ENCODE assay signal across 1 cellular context in the genomic region with DNA sequence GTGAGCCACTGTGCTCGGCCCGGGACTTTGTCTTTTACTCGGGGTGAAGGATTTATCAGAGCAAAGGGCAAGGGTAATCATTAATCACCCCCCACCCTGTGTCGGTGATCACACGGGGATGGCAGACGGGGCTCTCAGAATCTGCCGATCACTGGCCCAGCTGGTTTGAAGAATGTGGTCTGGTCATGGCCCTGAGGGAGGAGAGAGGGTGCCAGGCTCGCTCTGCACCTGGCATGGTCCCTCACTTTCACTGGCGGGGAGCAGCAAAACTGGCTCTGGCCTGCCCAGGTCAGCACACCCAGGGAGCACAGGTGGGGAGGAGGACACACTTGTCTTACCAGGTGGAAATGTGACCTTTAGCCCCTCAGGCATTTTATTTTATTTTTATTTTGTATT.
A peak's percentile ranks its signal among the peaks of the same experiment; 100 is the strongest.
TF ChIP-seq lines count a peak whose summit lies in the region.

No MANE protein-coding gene starts in this region.

TF ChIP-seq in HepG2, 621 proteins besides CTCF, POLR2A, EP300 and RAD21:
- TF ChIP-seq PPARG (CRISPR knock-in tag; conservative IDR thresholded peaks at IDR 0.05) (peak; percentile 39; the same call in 1 of the 2 replicates), HNF4A (CRISPR knock-in tag; IDR thresholded peaks at IDR 0.05) (peak; percentile 38; the same call in 1 of the 2 replicates), PHB2 (IDR thresholded peaks at IDR 0.05; ENCODE audit: partially characterized antibody) (no peak), SRY (CRISPR knock-in tag; IDR thresholded peaks at IDR 0.05) (no peak), SALL1 (CRISPR knock-in tag; IDR thresholded peaks at IDR 0.05) (peak; percentile 37; the same call in 1 of the 2 replicates), ZSCAN25 (CRISPR knock-in tag; IDR thresholded peaks at IDR 0.05) (0 out of 2 replicates have a peak, but pooled peaks have one; percentile 27), HNF1A (IDR thresholded peaks at IDR 0.05; ENCODE audit: low read depth) (0 out of 2 replicates have a peak, but pooled peaks have one; percentile 46), HNF1A (CRISPR knock-in tag; IDR thresholded peaks at IDR 0.05; ENCODE audit: borderline replicate concordance) (peak; percentile 43; the same call in 1 of the 2 replicates), NFKB2 (CRISPR knock-in tag; IDR thresholded peaks at IDR 0.05; ENCODE audit: borderline replicate concordance) (no peak), ZNF317 (CRISPR knock-in tag; IDR thresholded peaks at IDR 0.05) (no peak), ZNF263 (CRISPR knock-in tag; IDR thresholded peaks at IDR 0.05) (peak; percentile 82), HOXA3 (CRISPR knock-in tag; IDR thresholded peaks at IDR 0.05) (0 out of 2 replicates have a peak, but pooled peaks have one; percentile 15), HNF4G (IDR thresholded peaks at IDR 0.05; ENCODE audit: borderline replicate concordance, low read depth, low read length) (peak; percentile 40; the same call in 1 of the 2 replicates), HNF4G (CRISPR knock-in tag; IDR thresholded peaks at IDR 0.05; ENCODE audit: borderline replicate concordance, low read depth) (no peak)
- TF ChIP-seq, protein P1, sequence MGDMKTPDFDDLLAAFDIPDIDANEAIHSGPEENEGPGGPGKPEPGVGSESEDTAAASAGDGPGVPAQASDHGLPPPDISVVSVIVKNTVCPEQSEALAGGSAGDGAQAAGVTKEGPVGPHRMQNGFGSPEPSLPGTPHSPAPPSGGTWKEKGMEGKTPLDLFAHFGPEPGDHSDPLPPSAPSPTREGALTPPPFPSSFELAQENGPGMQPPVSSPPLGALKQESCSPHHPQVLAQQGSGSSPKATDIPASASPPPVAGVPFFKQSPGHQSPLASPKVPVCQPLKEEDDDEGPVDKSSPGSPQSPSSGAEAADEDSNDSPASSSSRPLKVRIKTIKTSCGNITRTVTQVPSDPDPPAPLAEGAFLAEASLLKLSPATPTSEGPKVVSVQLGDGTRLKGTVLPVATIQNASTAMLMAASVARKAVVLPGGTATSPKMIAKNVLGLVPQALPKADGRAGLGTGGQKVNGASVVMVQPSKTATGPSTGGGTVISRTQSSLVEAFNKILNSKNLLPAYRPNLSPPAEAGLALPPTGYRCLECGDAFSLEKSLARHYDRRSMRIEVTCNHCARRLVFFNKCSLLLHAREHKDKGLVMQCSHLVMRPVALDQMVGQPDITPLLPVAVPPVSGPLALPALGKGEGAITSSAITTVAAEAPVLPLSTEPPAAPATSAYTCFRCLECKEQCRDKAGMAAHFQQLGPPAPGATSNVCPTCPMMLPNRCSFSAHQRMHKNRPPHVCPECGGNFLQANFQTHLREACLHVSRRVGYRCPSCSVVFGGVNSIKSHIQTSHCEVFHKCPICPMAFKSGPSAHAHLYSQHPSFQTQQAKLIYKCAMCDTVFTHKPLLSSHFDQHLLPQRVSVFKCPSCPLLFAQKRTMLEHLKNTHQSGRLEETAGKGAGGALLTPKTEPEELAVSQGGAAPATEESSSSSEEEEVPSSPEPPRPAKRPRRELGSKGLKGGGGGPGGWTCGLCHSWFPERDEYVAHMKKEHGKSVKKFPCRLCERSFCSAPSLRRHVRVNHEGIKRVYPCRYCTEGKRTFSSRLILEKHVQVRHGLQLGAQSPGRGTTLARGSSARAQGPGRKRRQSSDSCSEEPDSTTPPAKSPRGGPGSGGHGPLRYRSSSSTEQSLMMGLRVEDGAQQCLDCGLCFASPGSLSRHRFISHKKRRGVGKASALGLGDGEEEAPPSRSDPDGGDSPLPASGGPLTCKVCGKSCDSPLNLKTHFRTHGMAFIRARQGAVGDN (CRISPR knock-in tag; IDR thresholded peaks at IDR 0.05), result peak; percentile 26; the same call in 1 of the 2 replicates
- TF ChIP-seq, protein P2, sequence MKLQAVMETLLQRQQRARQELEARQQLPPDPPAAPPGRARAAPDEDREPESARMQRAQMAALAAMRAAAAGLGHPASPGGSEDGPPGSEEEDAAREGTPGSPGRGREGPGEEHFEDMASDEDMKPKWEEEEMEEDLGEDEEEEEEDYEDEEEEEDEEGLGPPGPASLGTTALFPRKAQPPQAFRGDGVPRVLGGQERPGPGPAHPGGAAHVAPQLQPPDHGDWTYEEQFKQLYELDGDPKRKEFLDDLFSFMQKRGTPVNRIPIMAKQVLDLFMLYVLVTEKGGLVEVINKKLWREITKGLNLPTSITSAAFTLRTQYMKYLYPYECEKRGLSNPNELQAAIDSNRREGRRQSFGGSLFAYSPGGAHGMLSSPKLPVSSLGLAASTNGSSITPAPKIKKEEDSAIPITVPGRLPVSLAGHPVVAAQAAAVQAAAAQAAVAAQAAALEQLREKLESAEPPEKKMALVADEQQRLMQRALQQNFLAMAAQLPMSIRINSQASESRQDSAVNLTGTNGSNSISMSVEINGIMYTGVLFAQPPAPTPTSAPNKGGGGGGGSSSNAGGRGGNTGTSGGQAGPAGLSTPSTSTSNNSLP (IDR thresholded peaks at IDR 0.05; ENCODE audit: low read depth, low read length), result 0 out of 2 replicates have a peak, but pooled peaks have one; percentile 17
- TF ChIP-seq, protein P3, sequence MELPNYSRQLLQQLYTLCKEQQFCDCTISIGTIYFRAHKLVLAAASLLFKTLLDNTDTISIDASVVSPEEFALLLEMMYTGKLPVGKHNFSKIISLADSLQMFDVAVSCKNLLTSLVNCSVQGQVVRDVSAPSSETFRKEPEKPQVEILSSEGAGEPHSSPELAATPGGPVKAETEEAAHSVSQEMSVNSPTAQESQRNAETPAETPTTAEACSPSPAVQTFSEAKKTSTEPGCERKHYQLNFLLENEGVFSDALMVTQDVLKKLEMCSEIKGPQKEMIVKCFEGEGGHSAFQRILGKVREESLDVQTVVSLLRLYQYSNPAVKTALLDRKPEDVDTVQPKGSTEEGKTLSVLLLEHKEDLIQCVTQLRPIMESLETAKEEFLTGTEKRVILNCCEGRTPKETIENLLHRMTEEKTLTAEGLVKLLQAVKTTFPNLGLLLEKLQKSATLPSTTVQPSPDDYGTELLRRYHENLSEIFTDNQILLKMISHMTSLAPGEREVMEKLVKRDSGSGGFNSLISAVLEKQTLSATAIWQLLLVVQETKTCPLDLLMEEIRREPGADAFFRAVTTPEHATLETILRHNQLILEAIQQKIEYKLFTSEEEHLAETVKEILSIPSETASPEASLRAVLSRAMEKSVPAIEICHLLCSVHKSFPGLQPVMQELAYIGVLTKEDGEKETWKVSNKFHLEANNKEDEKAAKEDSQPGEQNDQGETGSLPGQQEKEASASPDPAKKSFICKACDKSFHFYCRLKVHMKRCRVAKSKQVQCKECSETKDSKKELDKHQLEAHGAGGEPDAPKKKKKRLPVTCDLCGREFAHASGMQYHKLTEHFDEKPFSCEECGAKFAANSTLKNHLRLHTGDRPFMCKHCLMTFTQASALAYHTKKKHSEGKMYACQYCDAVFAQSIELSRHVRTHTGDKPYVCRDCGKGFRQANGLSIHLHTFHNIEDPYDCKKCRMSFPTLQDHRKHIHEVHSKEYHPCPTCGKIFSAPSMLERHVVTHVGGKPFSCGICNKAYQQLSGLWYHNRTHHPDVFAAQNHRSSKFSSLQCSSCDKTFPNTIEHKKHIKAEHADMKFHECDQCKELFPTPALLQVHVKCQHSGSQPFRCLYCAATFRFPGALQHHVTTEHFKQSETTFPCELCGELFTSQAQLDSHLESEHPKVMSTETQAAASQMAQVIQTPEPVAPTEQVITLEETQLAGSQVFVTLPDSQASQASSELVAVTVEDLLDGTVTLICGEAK (IDR thresholded peaks at IDR 0.05), result no peak
- TF ChIP-seq, protein P3 (CRISPR knock-in tag; IDR thresholded peaks at IDR 0.05), result 0 out of 2 replicates have a peak, but pooled peaks have one; percentile 12
- TF ChIP-seq, protein P4, sequence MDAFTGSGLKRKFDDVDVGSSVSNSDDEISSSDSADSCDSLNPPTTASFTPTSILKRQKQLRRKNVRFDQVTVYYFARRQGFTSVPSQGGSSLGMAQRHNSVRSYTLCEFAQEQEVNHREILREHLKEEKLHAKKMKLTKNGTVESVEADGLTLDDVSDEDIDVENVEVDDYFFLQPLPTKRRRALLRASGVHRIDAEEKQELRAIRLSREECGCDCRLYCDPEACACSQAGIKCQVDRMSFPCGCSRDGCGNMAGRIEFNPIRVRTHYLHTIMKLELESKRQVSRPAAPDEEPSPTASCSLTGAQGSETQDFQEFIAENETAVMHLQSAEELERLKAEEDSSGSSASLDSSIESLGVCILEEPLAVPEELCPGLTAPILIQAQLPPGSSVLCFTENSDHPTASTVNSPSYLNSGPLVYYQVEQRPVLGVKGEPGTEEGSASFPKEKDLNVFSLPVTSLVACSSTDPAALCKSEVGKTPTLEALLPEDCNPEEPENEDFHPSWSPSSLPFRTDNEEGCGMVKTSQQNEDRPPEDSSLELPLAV (CRISPR knock-in tag; conservative IDR thresholded peaks at IDR 0.05; ENCODE audit: low read depth), result no peak
- TF ChIP-seq, protein P5, sequence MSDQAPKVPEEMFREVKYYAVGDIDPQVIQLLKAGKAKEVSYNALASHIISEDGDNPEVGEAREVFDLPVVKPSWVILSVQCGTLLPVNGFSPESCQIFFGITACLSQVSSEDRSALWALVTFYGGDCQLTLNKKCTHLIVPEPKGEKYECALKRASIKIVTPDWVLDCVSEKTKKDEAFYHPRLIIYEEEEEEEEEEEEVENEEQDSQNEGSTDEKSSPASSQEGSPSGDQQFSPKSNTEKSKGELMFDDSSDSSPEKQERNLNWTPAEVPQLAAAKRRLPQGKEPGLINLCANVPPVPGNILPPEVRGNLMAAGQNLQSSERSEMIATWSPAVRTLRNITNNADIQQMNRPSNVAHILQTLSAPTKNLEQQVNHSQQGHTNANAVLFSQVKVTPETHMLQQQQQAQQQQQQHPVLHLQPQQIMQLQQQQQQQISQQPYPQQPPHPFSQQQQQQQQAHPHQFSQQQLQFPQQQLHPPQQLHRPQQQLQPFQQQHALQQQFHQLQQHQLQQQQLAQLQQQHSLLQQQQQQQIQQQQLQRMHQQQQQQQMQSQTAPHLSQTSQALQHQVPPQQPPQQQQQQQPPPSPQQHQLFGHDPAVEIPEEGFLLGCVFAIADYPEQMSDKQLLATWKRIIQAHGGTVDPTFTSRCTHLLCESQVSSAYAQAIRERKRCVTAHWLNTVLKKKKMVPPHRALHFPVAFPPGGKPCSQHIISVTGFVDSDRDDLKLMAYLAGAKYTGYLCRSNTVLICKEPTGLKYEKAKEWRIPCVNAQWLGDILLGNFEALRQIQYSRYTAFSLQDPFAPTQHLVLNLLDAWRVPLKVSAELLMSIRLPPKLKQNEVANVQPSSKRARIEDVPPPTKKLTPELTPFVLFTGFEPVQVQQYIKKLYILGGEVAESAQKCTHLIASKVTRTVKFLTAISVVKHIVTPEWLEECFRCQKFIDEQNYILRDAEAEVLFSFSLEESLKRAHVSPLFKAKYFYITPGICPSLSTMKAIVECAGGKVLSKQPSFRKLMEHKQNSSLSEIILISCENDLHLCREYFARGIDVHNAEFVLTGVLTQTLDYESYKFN (CRISPR knock-in tag; conservative IDR thresholded peaks at IDR 0.05), result 0 out of 2 replicates have a peak, but pooled peaks have one; percentile 19
